8 cellular contexts compared by ENCODE assay signal in the genomic region with DNA sequence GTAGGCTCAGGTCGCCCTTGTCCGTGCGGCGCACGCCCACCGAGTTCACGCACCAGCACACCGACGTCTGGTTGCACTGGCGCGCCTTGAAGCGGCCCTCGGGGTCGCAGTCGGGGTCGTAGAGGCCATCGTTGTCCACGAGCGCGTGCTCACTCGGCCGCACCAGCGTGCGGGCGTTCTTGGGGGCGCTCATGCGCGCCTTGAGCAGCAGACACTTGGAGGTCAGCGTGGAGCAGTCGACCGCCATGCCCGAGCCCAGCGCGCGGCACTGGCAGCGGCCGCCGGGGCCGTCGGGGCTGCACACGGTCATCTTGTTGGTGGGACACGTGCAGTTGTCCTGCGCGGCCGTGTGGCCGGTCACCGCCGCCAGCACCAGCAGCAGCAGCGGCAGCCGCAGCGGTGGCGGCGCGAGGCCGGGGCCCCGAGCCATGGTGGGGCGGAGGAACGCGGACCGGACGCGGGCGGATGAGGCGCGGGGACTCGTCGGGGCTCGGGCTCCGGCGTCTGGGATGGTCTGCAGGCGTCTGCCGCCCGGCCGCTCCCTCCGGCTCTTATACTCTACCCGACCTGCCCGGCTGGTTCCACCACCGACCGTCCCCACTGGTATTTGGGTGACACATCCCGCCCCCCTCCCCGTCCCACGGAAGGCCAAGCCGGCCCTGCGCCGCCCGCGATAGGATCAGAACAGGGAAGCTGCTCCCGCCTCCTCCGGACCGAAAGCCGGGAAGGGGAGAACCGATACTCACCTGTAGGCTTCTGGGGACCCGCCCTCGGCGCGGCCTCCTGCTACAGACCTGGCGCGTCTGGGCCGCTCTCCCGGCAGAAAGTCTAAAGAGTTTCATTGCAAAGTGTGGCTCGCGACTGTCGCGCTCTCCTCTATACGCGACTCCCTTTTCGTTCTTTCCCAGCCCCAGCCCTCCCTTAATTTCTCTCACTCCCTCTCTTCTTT. TPM values are rescaled to one million over a fixed set of nuclear protein-coding genes. Genes with fewer than 3 reads are reported as not detected.
DNase-seq lines count a peak whose midpoint lies in the region; ATAC-seq, FAIRE-seq and TF ChIP-seq lines count a peak whose summit lies in the region.

A gene with protein sequence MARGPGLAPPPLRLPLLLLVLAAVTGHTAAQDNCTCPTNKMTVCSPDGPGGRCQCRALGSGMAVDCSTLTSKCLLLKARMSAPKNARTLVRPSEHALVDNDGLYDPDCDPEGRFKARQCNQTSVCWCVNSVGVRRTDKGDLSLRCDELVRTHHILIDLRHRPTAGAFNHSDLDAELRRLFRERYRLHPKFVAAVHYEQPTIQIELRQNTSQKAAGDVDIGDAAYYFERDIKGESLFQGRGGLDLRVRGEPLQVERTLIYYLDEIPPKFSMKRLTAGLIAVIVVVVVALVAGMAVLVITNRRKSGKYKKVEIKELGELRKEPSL (minus strand): TSS at position 526 of the 949 bp plus-strand sequence. CDS start 96 bp downstream, at position 430.

- H3K4me3 Mint-ChIP-seq in activated T-helper 17 cell treated with anti-CD3 and anti-CD28 coated beads, Interleukin-2, amount 50 U/mL, for 72 hours = peak within 1 kb of the TSS; percentile 83

- TF ChIP-seq CTCF in left ventricle myocardium inferior (IDR thresholded peaks at IDR 0.05; ENCODE audit: borderline replicate concordance) = no peak

- H3K27me3 Mint-ChIP-seq in activated T-helper 17 cell treated with anti-CD3 and anti-CD28 coated beads, Interleukin-2, amount 50 U/mL, for 72 hours = peaks cover 44% of the 10 kb centered on the region

- no peak within 1 kb of the TSS for H3K27ac Mint-ChIP-seq in activated T-helper 17 cell treated with anti-CD3 and anti-CD28 coated beads, Interleukin-2, amount 50 U/mL, for 72 hours

- peak; percentile 18 for DNase-seq in left ventricle myocardium inferior
- DNase-seq in retina = peak; percentile 76
- no peak for DNase-seq in NCI-H1417 (lab: John Stamatoyannopoulos, UW)
- DNase-seq in medulla oblongata (ENCODE audit: extremely low spot score) = no peak
- DNase-seq in stimulated activated CD4-positive, alpha-beta T cell treated with anti-CD3 and anti-CD28 coated beads, Interleukin-1b, Interleukin-23, amount 100 ng/mL, for 48 hours = no peak
- DNase-seq in urothelium cell line (ENCODE audit: low spot score) = no peak

- H3K9me3 ChIP-seq in left ventricle myocardium inferior (replicated peaks) = no peaks in the 10 kb centered on the region

- no peak within 1 kb of the TSS for H3K27ac ChIP-seq in left ventricle myocardium inferior (replicated peaks)

- H3K4me1 ChIP-seq in left ventricle myocardium inferior = peaks cover 22% of the 10 kb centered on the region

- H3K9me3 Mint-ChIP-seq in activated T-helper 17 cell treated with anti-CD3 and anti-CD28 coated beads, Interleukin-2, amount 50 U/mL, for 72 hours = no peaks in the 10 kb centered on the region

- H3K4me3 ChIP-seq in GM08714 (ENCODE audit: low read length) = peak within 1 kb of the TSS; percentile 21; the same call in 1 of the 2 replicates
- peak within 1 kb of the TSS; percentile 54 for H3K4me3 ChIP-seq in left ventricle myocardium inferior

- H3K4me1 Mint-ChIP-seq in activated T-helper 17 cell treated with anti-CD3 and anti-CD28 coated beads, Interleukin-2, amount 50 U/mL, for 72 hours = peaks cover 19% of the 10 kb centered on the region

- no peaks in the 10 kb centered on the region for H3K36me3 ChIP-seq in left ventricle myocardium inferior

- H3K27me3 ChIP-seq in left ventricle myocardium inferior (ENCODE audit: low read depth) = peaks cover 80% of the 10 kb centered on the region

- no peak for FAIRE-seq in urothelium cell line (lab: Jason Lieb, UNC)

- H3K36me3 Mint-ChIP-seq in activated T-helper 17 cell treated with anti-CD3 and anti-CD28 coated beads, Interleukin-2, amount 50 U/mL, for 72 hours (ENCODE audit: low read depth) = peaks cover 12% of the 10 kb centered on the region

- intact Hi-C loops in left ventricle myocardium inferior (cut with micrococcal nuclease) = no loop called here

- ATAC-seq in activated T-helper 17 cell treated with anti-CD3 and anti-CD28 coated beads, Interleukin-2, amount 50 U/mL, for 72 hours (replicated peaks) = no peak

RNA-seq across cellular contexts. Expression of the gene that starts here (rescaled TPM):
- 1 to 10 TPM in 1 of 2 donors, not detected in 1; 1.1 TPM for total RNA-seq in activated T-helper 17 cell treated with anti-CD3 and anti-CD28 coated beads, Interleukin-2, amount 50 U/mL, for 72 hours
- 0.16 TPM for total RNA-seq in left ventricle myocardium inferior

Comparison
In these comparisons a context has a peak if more than half of its experiments do, and no peak if none do; other contexts are left out.
1. Peak in DNase-seq and H3K4me3 ChIP-seq in left ventricle myocardium inferior; RNA of the gene not detected or under 1 TPM.